9 cellular contexts compared by ENCODE assay signal in the genomic region with DNA sequence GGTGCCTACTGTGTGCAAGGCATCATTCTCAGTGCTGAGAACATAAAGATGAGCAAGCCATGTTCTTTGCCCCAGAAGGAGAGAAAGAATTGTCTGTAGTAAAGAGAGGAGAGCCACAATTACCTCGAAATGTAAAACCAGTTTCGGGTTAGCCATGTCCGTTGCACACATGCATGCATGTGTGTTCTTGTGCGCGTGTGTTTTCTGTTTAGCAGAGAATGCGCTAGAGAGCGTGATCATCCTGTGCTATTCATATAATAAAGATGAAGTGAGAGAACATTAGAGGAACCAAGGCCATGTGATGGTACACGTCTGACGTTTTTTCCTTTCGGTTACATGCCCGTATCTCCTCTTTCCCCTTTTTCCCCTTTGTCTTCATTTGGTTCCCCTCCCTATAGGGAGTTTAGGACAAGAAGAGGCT.
A peak's percentile ranks its signal among the peaks of the same experiment; 100 is the strongest.
DNase-seq lines count a peak whose midpoint lies in the region; ATAC-seq, FAIRE-seq and TF ChIP-seq lines count a peak whose summit lies in the region.
"Had no signal": no experiment of that assay in that cellular context is flagged by ENCODE, and none has a peak within 500 bp of the region (broad histone marks: within the 10 kb centered on the region; RNA-seq: fewer than 3 reads in every experiment).

No MANE protein-coding gene starts in this region.

- CTCF ChIA-PET in HepG2 (lab: Yijun Ruan, JAX; ENCODE audit: low intra/inter-chr PET ratio, low total read pairs) = no interaction called here

- no peaks in the 10 kb centered on the region for H3K9me3 ChIP-seq in right lobe of liver
- no peaks in the 10 kb centered on the region for H3K9me3 ChIP-seq in HepG2 (ENCODE audit: low read length)
- H3K9me3 ChIP-seq in upper lobe of left lung = no peaks in the 10 kb centered on the region

- TF ChIP-seq POLR2A in right lobe of liver (IDR thresholded peaks at IDR 0.05) (peak; percentile 12), HepG2 (IDR thresholded peaks at IDR 0.05; ENCODE audit: insufficient read depth in 1 of 2, low read depth in 2 of 2, low read length in 2 of 2) (no peak), upper lobe of left lung (IDR thresholded peaks at IDR 0.05) (peak in 1 of 4 donors; percentile 43), erythroblast (IDR thresholded peaks at IDR 0.05; ENCODE audit: low read length) (no peak)

- no peak overlapping the region for H3K4me2 ChIP-seq in HepG2 (ENCODE audit: low read depth, low read length)

- H3K4me1 ChIP-seq in right lobe of liver (no peaks in the 10 kb centered on the region), HepG2 (ENCODE audit: insufficient read depth, low read length) (no peaks in the 10 kb centered on the region), upper lobe of left lung (peaks cover 14 to 59% (median 24%) of the 10 kb centered on the region in 4 donors)

- POLR2A ChIA-PET in HepG2 (lab: Yijun Ruan, JAX) = no interaction called here

- peak overlapping the region in 1 of 3 donors; percentile 10 for H3K4me3 ChIP-seq in right lobe of liver
- H3K4me3 ChIP-seq in HepG2 (replicated peaks in 1 of 3; ENCODE audit: insufficient read depth in 1 of 3, low read depth in 2 of 3, low read length in 3 of 3) = no peak overlapping the region
- H3K4me3 ChIP-seq in upper lobe of left lung = peak overlapping the region in 1 of 4 donors; percentile 26

- DNase-seq in right lobe of liver (no peak), HepG2 (ENCODE audit: low spot score) (no peak), upper lobe of left lung (peak in 1 of 2 donors; percentile 54), erythroblast (lab: John Stamatoyannopoulos, UW) (no peak), COR-L47 (lab: John Stamatoyannopoulos, UW) (no peak), NCI-H187 (lab: John Stamatoyannopoulos, UW) (no peak)
- DNase-seq in central memory CD4-positive, alpha-beta T cell = peak; percentile 29

- no TSS peak for BruUV-seq in HepG2 (replicated peaks; lab: Mats Ljungman, UMichigan)

- intact Hi-C loops in right lobe of liver (cut with DNase I) (no loop called here), HepG2 (cut with micrococcal nuclease; ENCODE audit: unreplicated experiment) (no loop called here)

- in situ Hi-C loops in HepG2 (cut with HindIII; ENCODE audit: extremely low pct_ligation_motif_present, low pct_unique_long_range_greater_than_20kb) = no loop called here

- no peak for FAIRE-seq in HepG2 (lab: Jason Lieb, UNC)

- H2AFZ ChIP-seq in HepG2 (ENCODE audit: low read length) = no peak overlapping the region

- H3K27ac ChIP-seq in right lobe of liver = peak overlapping the region in 2 of 3 donors; percentile 22 to 43
- no peak overlapping the region for H3K27ac ChIP-seq in HepG2 (ENCODE audit: extremely low read length, insufficient read depth, low read length)
- peak overlapping the region; percentile 58 to 80 (median 73) for H3K27ac ChIP-seq in upper lobe of left lung
- H3K27ac ChIP-seq: C4-2B had no signal

- TF ChIP-seq EP300 in HepG2 (IDR thresholded peaks at IDR 0.05; ENCODE audit: low read depth in 2 of 2, low read length in 2 of 2) (no peak), HepG2 (CRISPR knock-in tag; IDR thresholded peaks at IDR 0.05; ENCODE audit: borderline replicate concordance) (no peak), upper lobe of left lung (IDR thresholded peaks at IDR 0.05) (peak in 2 of 4 donors; percentile 59 to 77)

- no peak overlapping the region for H3K9ac ChIP-seq in HepG2 (ENCODE audit: insufficient read depth, low read depth, low read length)

- no peaks in the 10 kb centered on the region for H4K20me1 ChIP-seq in HepG2 (ENCODE audit: insufficient read depth, low read length)

- ATAC-seq in right lobe of liver (peak; percentile 19 to 47 (median 35)), HepG2 (no peak), HG03135 (IDR thresholded peaks at IDR 0.05; ENCODE audit: unreplicated experiment) (peak; percentile 36), upper lobe of left lung (ENCODE audit: low FRiP score in 2 of 2) (peak in 1 of 2 donors; percentile 63)

- no peaks in the 10 kb centered on the region for H3K27me3 ChIP-seq in right lobe of liver
- peaks cover 0 to 54% of the 10 kb centered on the region in 2 experiments; a peak in 3 of 5 replicates for H3K27me3 ChIP-seq in HepG2 (ENCODE audit: control insufficient read depth in 1 of 2, insufficient read depth in 2 of 2, low read length in 2 of 2)
- H3K27me3 ChIP-seq in upper lobe of left lung = no peaks in the 10 kb centered on the region

- 54% methylated on average over 11 of the region's 11 CpGs for WGBS in right lobe of liver (ENCODE audit: insufficient coverage, low coverage, low lambda C conversion rate, missing lambda C conversion rate)
- 36% methylated on average over 11 of the region's 11 CpGs for WGBS in HepG2 (ENCODE audit: low lambda C conversion rate)
- WGBS in upper lobe of left lung, 2 donors = 69 to 70% methylated on average over 11 of the region's 11 CpGs

- H3K79me2 ChIP-seq in HepG2 (ENCODE audit: insufficient read depth, low read length) = no peaks in the 10 kb centered on the region

- H3K36me3 ChIP-seq in right lobe of liver (no peaks in the 10 kb centered on the region), HepG2 (replicated peaks in 1 of 2; ENCODE audit: control insufficient read depth in 1 of 2, insufficient read depth in 2 of 2, low read length in 2 of 2) (no peaks in the 10 kb centered on the region), upper lobe of left lung (peaks cover 0 to 8% (median 2%) of the 10 kb centered on the region in 4 donors)

- no peak for TF ChIP-seq RAD21 in HepG2 (CRISPR knock-in tag; IDR thresholded peaks at IDR 0.05)

- no peak for TF ChIP-seq CTCF in right lobe of liver (IDR thresholded peaks at IDR 0.05)
- TF ChIP-seq CTCF in HepG2 (CRISPR knock-in tag; IDR thresholded peaks at IDR 0.05) = no peak
- no peak for TF ChIP-seq CTCF in upper lobe of left lung (IDR thresholded peaks at IDR 0.05)

TF ChIP-seq in HepG2, 621 proteins besides CTCF, POLR2A, EP300 and RAD21:
- TF ChIP-seq, protein P1, sequence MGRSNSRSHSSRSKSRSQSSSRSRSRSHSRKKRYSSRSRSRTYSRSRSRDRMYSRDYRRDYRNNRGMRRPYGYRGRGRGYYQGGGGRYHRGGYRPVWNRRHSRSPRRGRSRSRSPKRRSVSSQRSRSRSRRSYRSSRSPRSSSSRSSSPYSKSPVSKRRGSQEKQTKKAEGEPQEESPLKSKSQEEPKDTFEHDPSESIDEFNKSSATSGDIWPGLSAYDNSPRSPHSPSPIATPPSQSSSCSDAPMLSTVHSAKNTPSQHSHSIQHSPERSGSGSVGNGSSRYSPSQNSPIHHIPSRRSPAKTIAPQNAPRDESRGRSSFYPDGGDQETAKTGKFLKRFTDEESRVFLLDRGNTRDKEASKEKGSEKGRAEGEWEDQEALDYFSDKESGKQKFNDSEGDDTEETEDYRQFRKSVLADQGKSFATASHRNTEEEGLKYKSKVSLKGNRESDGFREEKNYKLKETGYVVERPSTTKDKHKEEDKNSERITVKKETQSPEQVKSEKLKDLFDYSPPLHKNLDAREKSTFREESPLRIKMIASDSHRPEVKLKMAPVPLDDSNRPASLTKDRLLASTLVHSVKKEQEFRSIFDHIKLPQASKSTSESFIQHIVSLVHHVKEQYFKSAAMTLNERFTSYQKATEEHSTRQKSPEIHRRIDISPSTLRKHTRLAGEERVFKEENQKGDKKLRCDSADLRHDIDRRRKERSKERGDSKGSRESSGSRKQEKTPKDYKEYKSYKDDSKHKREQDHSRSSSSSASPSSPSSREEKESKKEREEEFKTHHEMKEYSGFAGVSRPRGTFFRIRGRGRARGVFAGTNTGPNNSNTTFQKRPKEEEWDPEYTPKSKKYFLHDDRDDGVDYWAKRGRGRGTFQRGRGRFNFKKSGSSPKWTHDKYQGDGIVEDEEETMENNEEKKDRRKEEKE (IDR thresholded peaks at IDR 0.05) = no peak
